ENCODE assay signal across 2 cellular contexts in genomic region chr13:27408074-27408473, GRCh38.
TF ChIP-seq lines count a peak whose summit lies in the region.

No MANE protein-coding gene starts in this region.

TF ChIP-seq in HepG2, 621 proteins besides CTCF, POLR2A, EP300 and RAD21:
- TF ChIP-seq MTF2 (CRISPR knock-in tag; IDR thresholded peaks at IDR 0.05; ENCODE audit: borderline replicate concordance) (no peak), ZNF263 (CRISPR knock-in tag; IDR thresholded peaks at IDR 0.05) (peak; percentile 84), ZNF275 (CRISPR knock-in tag; IDR thresholded peaks at IDR 0.05; ENCODE audit: borderline replicate concordance) (no peak), ZNF382 (CRISPR knock-in tag; IDR thresholded peaks at IDR 0.05; ENCODE audit: borderline replicate concordance) (no peak), ARNTL (CRISPR knock-in tag; IDR thresholded peaks at IDR 0.05) (no peak)

TF ChIP-seq in K562, 482 proteins besides CTCF, POLR2A, EP300 and RAD21:
- TF ChIP-seq IRF9 (tag; IDR thresholded peaks at IDR 0.05) (no peak), ZNF165 (CRISPR knock-in tag; IDR thresholded peaks at IDR 0.05; ENCODE audit: borderline replicate concordance) (no peak), ZNF280B (CRISPR knock-in tag; IDR thresholded peaks at IDR 0.05) (no peak), TRIM24 (IDR thresholded peaks at IDR 0.05) (no peak), ELF1 (tag; IDR thresholded peaks at IDR 0.05) (no peak), NR2C1 (IDR thresholded peaks at IDR 0.05) (no peak), NR2C1 (tag; IDR thresholded peaks at IDR 0.05) (no peak), ATF1 (CRISPR knock-in tag; IDR thresholded peaks at IDR 0.05) (no peak), ATF1 (tag; IDR thresholded peaks at IDR 0.05) (no peak), ZNF518B (CRISPR knock-in tag; IDR thresholded peaks at IDR 0.05) (no peak), ZNF133 (CRISPR knock-in tag; IDR thresholded peaks at IDR 0.05) (no peak), RBBP5 (IDR thresholded peaks at IDR 0.05; ENCODE audit: borderline replicate concordance, insufficient read depth, low read length, poor library complexity, severe bottlenecking) (no peak), NFIC (IDR thresholded peaks at IDR 0.05) (no peak), PKNOX1 (IDR thresholded peaks at IDR 0.05) (no peak)
